31 cellular contexts compared by ENCODE assay signal in genomic region chr2:59378104-59378503, GRCh38.
"Had no signal": no experiment of that assay in that cellular context is flagged by ENCODE, and none has a peak within 500 bp of the region (broad histone marks: within the 10 kb centered on the region; RNA-seq: fewer than 3 reads in every experiment).

No MANE protein-coding gene starts in this region.

- H3K27ac ChIP-seq: adrenal gland, body of pancreas, colonic mucosa, epithelial cell of prostate, esophagus squamous epithelium, gastroesophageal sphincter, WERI-Rb-1 had no signal

- H3K9me3 Mint-ChIP-seq: activated T-helper 1 cell treated with anti-CD3 and anti-CD28 coated beads, Interleukin-12 subunit alpha, Interleukin-12 subunit beta, Interleukin-2, Interleukin-4 antibody, amounts not matched to agents 30 ng/mL and 10 ng/mL and 1 ng/mL, durations not matched to agents 14 hours and 24 hours and 36 hours; activated T-helper 2 cell treated with anti-CD3 and anti-CD28 coated beads, Interferon-gamma antibody, Interleukin-2, Interleukin-4, amounts not matched to agents 10 μg/mL and 5 μg/mL and 100 μg/mL, durations not matched to agents 14 hours and 24 hours and 36 hours had no signal

- H3K27me3 Mint-ChIP-seq: activated CD4-positive, alpha-beta memory T cell treated with anti-CD3 and anti-CD28 coated beads for 36 hours; activated CD8-positive, alpha-beta memory T cell treated with anti-CD3 and anti-CD28 coated beads, Interleukin-2, amount 10 ng/mL, durations not matched to agents 7 days and 5 days; activated naive CD4-positive, alpha-beta T cell treated with anti-CD3 and anti-CD28 coated beads, Interleukin-2, amount 50 U/mL, for 24 hours; activated naive CD8-positive, alpha-beta T cell treated with anti-CD3 and anti-CD28 coated beads for 36 hours; activated naive CD8-positive, alpha-beta T cell treated with anti-CD3 and anti-CD28 coated beads, Interleukin-2, amount 50 U/mL, for 24 hours had no signal

- H3K4me3 Mint-ChIP-seq: activated B cell treated with CpG ODN at 0.5 μM for 24 hours; activated CD4-positive, alpha-beta memory T cell treated with anti-CD3 and anti-CD28 coated beads for 36 hours; activated CD8-positive, alpha-beta memory T cell treated with anti-CD3 and anti-CD28 coated beads, Interleukin-2, amount 10 ng/mL, durations not matched to agents 7 days and 5 days; activated CD8-positive, alpha-beta T cell treated with anti-CD3 and anti-CD28 coated beads, Interleukin-2, amount 10 ng/mL, durations not matched to agents 7 days and 5 days; activated naive CD4-positive, alpha-beta T cell treated with anti-CD3 and anti-CD28 coated beads for 36 hours; activated naive CD4-positive, alpha-beta T cell treated with anti-CD3 and anti-CD28 coated beads, Interleukin-2, amount 50 U/mL, for 24 hours; activated naive CD8-positive, alpha-beta T cell treated with anti-CD3 and anti-CD28 coated beads for 36 hours; activated naive CD8-positive, alpha-beta T cell treated with anti-CD3 and anti-CD28 coated beads, Interleukin-2, amount 50 U/mL, for 24 hours; activated T-helper 1 cell treated with anti-CD3 and anti-CD28 coated beads, Interleukin-12 subunit alpha, Interleukin-12 subunit beta, Interleukin-2, Interleukin-4 antibody, amounts not matched to agents 30 ng/mL and 10 ng/mL and 1 ng/mL, durations not matched to agents 14 hours and 24 hours and 36 hours had no signal

- FAIRE-seq: endometrium, endothelial cell of umbilical vein had no signal

- H3K36me3 Mint-ChIP-seq: activated CD4-positive, alpha-beta memory T cell treated with anti-CD3 and anti-CD28 coated beads for 36 hours; activated CD8-positive, alpha-beta memory T cell treated with anti-CD3 and anti-CD28 coated beads, Interleukin-2, amount 10 ng/mL, durations not matched to agents 7 days and 5 days; activated naive CD4-positive, alpha-beta T cell treated with anti-CD3 and anti-CD28 coated beads, Interleukin-2, amount 50 U/mL, for 24 hours; activated naive CD8-positive, alpha-beta T cell treated with anti-CD3 and anti-CD28 coated beads for 36 hours had no signal

- DNase-seq: activated B cell treated with CpG ODN at 0.5 μM for 24 hours; activated CD4-positive, alpha-beta memory T cell treated with anti-CD3 and anti-CD28 coated beads for 36 hours; activated CD4-positive, alpha-beta T cell treated with anti-CD3 and anti-CD28 coated beads for 48 hours; activated CD4-positive, alpha-beta T cell treated with anti-CD3 and anti-CD28 coated beads, Interleukin-2, amount 50 U/mL, for 1 hour; activated CD8-positive, alpha-beta memory T cell treated with anti-CD3 and anti-CD28 coated beads, Interleukin-2, amount 10 ng/mL, durations not matched to agents 7 days and 5 days; activated CD8-positive, alpha-beta memory T cell treated with anti-CD3 and anti-CD28 coated beads, Interleukin-2, amount 50 U/mL, for 4 hours; activated CD8-positive, alpha-beta T cell treated with anti-CD3 and anti-CD28 coated beads, Interleukin-2, amount 10 ng/mL, durations not matched to agents 7 days and 5 days; activated effector memory CD4-positive, alpha-beta T cell treated with anti-CD3 and anti-CD28 coated beads, Interleukin-2, amount 50 U/mL, for 16 hours; activated naive CD4-positive, alpha-beta T cell treated with anti-CD3 and anti-CD28 coated beads for 36 hours; activated naive CD8-positive, alpha-beta T cell treated with anti-CD3 and anti-CD28 coated beads for 36 hours; activated naive CD8-positive, alpha-beta T cell treated with anti-CD3 and anti-CD28 coated beads, Interleukin-2, amount 50 U/mL, for 24 hours; activated T-cell treated with anti-CD3 and anti-CD28 coated beads, Interleukin-2, amount 50 U/mL, for 1 hour; activated T-cell treated with anti-CD3 and anti-CD28 coated beads, Interleukin-2, amount 50 U/mL, for 48 hours; adrenal gland; amygdala; aorta; body of pancreas; caudate nucleus; colonic mucosa; effector CD8-positive, alpha-beta T cell; esophagus squamous epithelium; foreskin melanocyte; T1000; WERI-Rb-1 had no signal

- H3K4me3 ChIP-seq: adrenal gland, body of pancreas, colonic mucosa, esophagus squamous epithelium, gastroesophageal sphincter had no signal

- H3K9me3 ChIP-seq: body of pancreas, colonic mucosa had no signal

- H3K4me1 Mint-ChIP-seq: activated B cell treated with CpG ODN at 0.5 μM for 24 hours; activated CD8-positive, alpha-beta memory T cell treated with anti-CD3 and anti-CD28 coated beads, Interleukin-2, amount 10 ng/mL, durations not matched to agents 7 days and 5 days; activated naive CD4-positive, alpha-beta T cell treated with anti-CD3 and anti-CD28 coated beads, Interleukin-2, amount 50 U/mL, for 24 hours; activated naive CD8-positive, alpha-beta T cell treated with anti-CD3 and anti-CD28 coated beads for 36 hours; activated naive CD8-positive, alpha-beta T cell treated with anti-CD3 and anti-CD28 coated beads, Interleukin-2, amount 50 U/mL, for 24 hours had no signal

- H3K4me1 ChIP-seq: adrenal gland, body of pancreas, colonic mucosa, esophagus squamous epithelium, gastroesophageal sphincter had no signal

- H3K36me3 ChIP-seq: adrenal gland, colonic mucosa, esophagus squamous epithelium, gastroesophageal sphincter, WERI-Rb-1 had no signal

- H3K27ac Mint-ChIP-seq: activated B cell treated with CpG ODN at 0.5 μM for 24 hours; activated CD4-positive, alpha-beta memory T cell treated with anti-CD3 and anti-CD28 coated beads for 36 hours; activated CD8-positive, alpha-beta memory T cell treated with anti-CD3 and anti-CD28 coated beads, Interleukin-2, amount 10 ng/mL, durations not matched to agents 7 days and 5 days; activated CD8-positive, alpha-beta T cell treated with anti-CD3 and anti-CD28 coated beads, Interleukin-2, amount 10 ng/mL, durations not matched to agents 7 days and 5 days; activated naive CD4-positive, alpha-beta T cell treated with anti-CD3 and anti-CD28 coated beads for 36 hours; activated naive CD4-positive, alpha-beta T cell treated with anti-CD3 and anti-CD28 coated beads, Interleukin-2, amount 50 U/mL, for 24 hours; activated naive CD8-positive, alpha-beta T cell treated with anti-CD3 and anti-CD28 coated beads for 36 hours; activated naive CD8-positive, alpha-beta T cell treated with anti-CD3 and anti-CD28 coated beads, Interleukin-2, amount 50 U/mL, for 24 hours; activated T-helper 1 cell treated with anti-CD3 and anti-CD28 coated beads, Interleukin-12 subunit alpha, Interleukin-12 subunit beta, Interleukin-2, Interleukin-4 antibody, amounts not matched to agents 30 ng/mL and 10 ng/mL and 1 ng/mL, durations not matched to agents 14 hours and 24 hours and 36 hours; activated T-helper 2 cell treated with anti-CD3 and anti-CD28 coated beads, Interferon-gamma antibody, Interleukin-2, Interleukin-4, amounts not matched to agents 10 μg/mL and 5 μg/mL and 100 μg/mL, durations not matched to agents 14 hours and 24 hours and 36 hours had no signal

- H3K27me3 ChIP-seq: adrenal gland, body of pancreas, colonic mucosa, esophagus squamous epithelium, gastroesophageal sphincter had no signal
